ENCODE assay signal across 9 cellular contexts in the genomic region with DNA sequence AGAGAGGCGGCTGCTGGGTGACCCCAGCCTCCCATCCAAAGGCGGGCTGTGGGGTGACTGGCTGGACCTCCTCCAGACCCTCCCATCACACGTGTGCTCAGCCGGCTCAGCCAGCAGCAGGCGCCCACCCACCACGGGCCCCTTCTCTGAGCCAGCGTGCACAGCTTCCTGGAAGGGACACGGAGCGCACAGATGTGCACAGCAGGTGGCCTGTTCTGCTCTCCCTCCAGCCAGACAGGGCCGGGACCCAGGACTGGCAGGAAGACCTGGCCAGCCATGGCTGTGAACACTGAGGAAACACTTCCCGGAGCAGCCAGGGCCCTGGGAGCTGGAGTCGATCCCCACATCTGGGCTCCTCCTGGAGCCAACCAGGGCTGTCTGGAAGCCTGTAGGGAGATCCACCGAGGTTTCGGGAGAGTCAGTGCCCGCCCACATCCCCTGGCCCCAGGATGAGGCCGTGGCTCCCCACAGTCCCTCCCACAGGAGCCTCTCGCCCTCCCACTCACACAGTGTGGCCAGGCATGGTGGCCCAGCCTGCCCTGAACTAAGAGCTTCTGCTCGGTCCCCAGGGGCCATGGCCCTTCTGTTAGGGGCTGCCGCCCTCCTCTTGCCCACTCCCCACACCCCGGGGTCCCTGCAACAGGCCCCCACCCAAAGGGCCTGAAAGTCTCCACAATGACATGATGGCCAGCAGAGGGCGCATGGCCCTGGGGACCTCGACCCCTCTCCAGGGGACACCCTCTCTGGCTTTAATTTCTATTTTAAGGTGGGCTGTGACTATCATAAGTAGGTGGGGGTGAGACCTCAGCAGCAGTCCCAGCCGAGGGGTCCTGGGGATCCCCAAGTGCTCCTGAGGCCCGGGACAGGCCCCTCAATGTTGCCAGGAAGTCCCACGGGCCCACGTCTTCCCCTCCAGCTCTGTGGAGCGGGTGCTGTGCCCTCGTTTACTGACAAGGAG.
DNase-seq lines count a peak whose midpoint lies in the region; ATAC-seq and TF ChIP-seq lines count a peak whose summit lies in the region.
"Had no signal": no experiment of that assay in that cellular context is flagged by ENCODE, and none has a peak within 500 bp of the region (broad histone marks: within the 10 kb centered on the region; RNA-seq: fewer than 3 reads in every experiment).

No MANE protein-coding gene starts in this region.

- no peak overlapping the region for H3K4me2 ChIP-seq in DND-41 (ENCODE audit: insufficient read depth, low read length)
- no peak overlapping the region for H3K4me2 ChIP-seq in neural progenitor cell

- H3K79me2 ChIP-seq in DND-41 (ENCODE audit: insufficient read depth, low read length): no peaks in the 10 kb centered on the region
- no peaks in the 10 kb centered on the region for H3K79me2 ChIP-seq in neural progenitor cell (ENCODE audit: low read depth)

- H3K9me3 Mint-ChIP-seq in endodermal cell (no peaks in the 10 kb centered on the region), neural progenitor cell (no peaks in the 10 kb centered on the region)

- WGBS in endodermal cell (ENCODE audit: insufficient coverage in 1 of 2, insufficient read length in 1 of 2), 2 experiments: 80 to 86% methylated on average over 15 to 28 of the region's 28 CpGs

- H2AFZ ChIP-seq in DND-41 (ENCODE audit: low read depth, low read length) (no peak overlapping the region), neural progenitor cell (replicated peaks) (no peak overlapping the region)

- H4K20me1 ChIP-seq in DND-41 (ENCODE audit: insufficient read depth, low read length): peaks cover 13% of the 10 kb centered on the region; the same call in 1 of the 2 replicates
- H4K20me1 ChIP-seq in neural progenitor cell (ENCODE audit: low read depth): no peaks in the 10 kb centered on the region

- H3K4me1 Mint-ChIP-seq in endodermal cell (peaks cover 12% of the 10 kb centered on the region), neural progenitor cell (no peaks in the 10 kb centered on the region)

- H3K36me3 Mint-ChIP-seq in endodermal cell (ENCODE audit: low read depth): no peaks in the 10 kb centered on the region
- no peaks in the 10 kb centered on the region for H3K36me3 Mint-ChIP-seq in neural progenitor cell

- ATAC-seq in DND-41 (ENCODE audit: insufficient read depth, low read depth): 0 out of 3 replicates have a peak, but pooled peaks have one; percentile 52
- ATAC-seq in omental fat pad (ENCODE audit: low FRiP score): no peak

- DNase-seq in DND-41 (peak; percentile 18), NAMALWA (ENCODE audit: low spot score) (peak; percentile 47), endodermal cell (peak; percentile 75), neural progenitor cell (ENCODE audit: low spot score) (peak; percentile 63), Ammon's horn (ENCODE audit: low spot score) (no peak), HCEC 1CT (no peak), omental fat pad (ENCODE audit: low spot score) (no peak), NCI-H446 treated with DMSO at 0.1 percent for 48 hours (lab: John Stamatoyannopoulos, UW) (no peak)
- DNase-seq: NCI-H1092 had no signal

- H3K27ac ChIP-seq in DND-41 (ENCODE audit: low read length) (no peak overlapping the region), endodermal cell (ENCODE audit: low read depth, low read length) (no peak overlapping the region), neural progenitor cell (no peak overlapping the region)

- no peak overlapping the region for H3K9ac ChIP-seq in DND-41 (ENCODE audit: low read depth, low read length)
- no peak overlapping the region for H3K9ac ChIP-seq in endodermal cell (ENCODE audit: extremely low read depth, low read length, poor library complexity, severe bottlenecking)
- H3K9ac ChIP-seq in neural progenitor cell: no peak overlapping the region

- no peak overlapping the region for H3K27ac Mint-ChIP-seq in endodermal cell
- H3K27ac Mint-ChIP-seq in neural progenitor cell: no peak overlapping the region

- H3K36me3 ChIP-seq in DND-41 (ENCODE audit: insufficient read depth, low read length): no peaks in the 10 kb centered on the region
- H3K36me3 ChIP-seq in endodermal cell (ENCODE audit: control insufficient read depth, insufficient read depth, low read length): no peaks in the 10 kb centered on the region
- no peaks in the 10 kb centered on the region for H3K36me3 ChIP-seq in neural progenitor cell

- no peaks in the 10 kb centered on the region for H3K27me3 ChIP-seq in DND-41 (ENCODE audit: insufficient read depth, low read length, poor library complexity)
- no peaks in the 10 kb centered on the region for H3K27me3 ChIP-seq in endodermal cell (ENCODE audit: control insufficient read depth, insufficient read depth, low read length, poor library complexity, severe bottlenecking)
- no peaks in the 10 kb centered on the region for H3K27me3 ChIP-seq in neural progenitor cell

- H3K9me3 ChIP-seq in DND-41 (ENCODE audit: insufficient read depth, low read length, severe bottlenecking) (no peaks in the 10 kb centered on the region), endodermal cell (ENCODE audit: control insufficient read depth, low read length) (no peaks in the 10 kb centered on the region), neural progenitor cell (ENCODE audit: low read depth) (no peaks in the 10 kb centered on the region)

- TF ChIP-seq CTCF in DND-41 (IDR thresholded peaks at IDR 0.05; ENCODE audit: borderline replicate concordance, extremely low read depth, low read length, poor library complexity, severe bottlenecking) (peak; percentile 68), endodermal cell (conservative IDR thresholded peaks at IDR 0.05) (peak; percentile 96), neural progenitor cell (IDR thresholded peaks at IDR 0.05) (peak; percentile 92), omental fat pad (IDR thresholded peaks at IDR 0.05) (no peak)

- H3K4me1 ChIP-seq in DND-41 (ENCODE audit: insufficient read depth, low read length): no peaks in the 10 kb centered on the region
- H3K4me1 ChIP-seq in endodermal cell (ENCODE audit: control insufficient read depth, insufficient read depth, low read length): no peaks in the 10 kb centered on the region
- no peaks in the 10 kb centered on the region for H3K4me1 ChIP-seq in neural progenitor cell

- H3F3A ChIP-seq in neural progenitor cell (ENCODE audit: low read depth): no peaks in the 10 kb centered on the region

- H3K4me3 ChIP-seq in DND-41 (ENCODE audit: low read depth in 1 of 2, low read length in 2 of 2): no peak overlapping the region
- no peak overlapping the region for H3K4me3 ChIP-seq in endodermal cell (ENCODE audit: low read length)
- no peak overlapping the region for H3K4me3 ChIP-seq in neural progenitor cell

- H3K27me3 Mint-ChIP-seq in endodermal cell (ENCODE audit: insufficient read depth): no peaks in the 10 kb centered on the region
- H3K27me3 Mint-ChIP-seq in neural progenitor cell (ENCODE audit: insufficient read depth, low read depth): peaks cover 16% of the 10 kb centered on the region

- H3K4me3 Mint-ChIP-seq in endodermal cell (no peak overlapping the region), neural progenitor cell (no peak overlapping the region)

Comparison
In these comparisons a context has a peak if more than half of its experiments do, and no peak if none do; other contexts are left out.
1. DNase-seq: peak in DND-41 (single experiment), NAMALWA (single experiment), endodermal cell (single experiment) and neural progenitor cell (single experiment); none in Ammon's horn (single experiment), HCEC 1CT (single experiment), omental fat pad (single experiment) and NCI-H446 treated with DMSO at 0.1 percent for 48 hours (single experiment).
2. CTCF ChIP-seq: peak in DND-41 (single experiment), endodermal cell (single experiment) and neural progenitor cell (single experiment); none in omental fat pad (0 of 3).